In the genomic region with DNA sequence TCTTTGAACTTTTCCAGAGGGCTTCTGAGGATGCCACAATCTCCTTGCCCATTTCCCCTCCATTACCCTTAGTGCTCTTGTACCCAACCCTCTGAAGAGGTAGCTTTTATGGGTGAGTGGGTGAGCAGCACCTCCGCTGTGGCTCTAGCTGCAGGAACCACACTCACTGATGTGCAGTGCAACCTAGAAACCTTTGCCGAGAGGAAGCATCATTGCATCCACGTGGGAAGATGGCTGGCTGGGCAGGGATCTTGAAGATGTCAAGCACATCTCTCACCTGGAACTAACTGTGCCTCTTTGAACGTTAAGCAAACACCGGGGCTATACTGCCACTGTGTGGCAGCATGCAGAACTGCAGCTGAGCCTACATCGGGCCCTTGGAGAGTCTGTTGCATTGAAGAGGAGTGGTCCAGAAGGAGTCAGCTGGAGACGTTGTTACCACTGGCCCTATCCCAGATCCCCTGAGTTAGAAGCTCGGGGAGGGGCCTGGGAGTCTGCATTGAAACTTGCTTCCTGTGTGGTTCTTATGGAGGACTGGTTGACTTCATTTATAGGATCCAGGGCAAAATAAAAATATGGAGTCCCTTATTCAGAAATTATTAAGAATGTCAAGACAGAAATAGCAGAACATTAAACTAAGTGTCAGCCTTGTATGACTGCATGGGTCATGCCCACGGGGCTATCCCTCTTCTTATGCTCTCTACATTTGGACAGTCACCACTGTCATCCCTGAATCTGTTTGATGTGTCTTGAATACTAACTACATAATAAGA, we compare ENCODE assay signal across 8 cellular contexts. TPM values are rescaled to one million over a fixed set of nuclear protein-coding genes. Genes with fewer than 3 reads are reported as not detected.
A peak's percentile ranks its signal among the peaks of the same experiment; 100 is the strongest.
DNase-seq lines count a peak whose midpoint lies in the region; ATAC-seq, FAIRE-seq and TF ChIP-seq lines count a peak whose summit lies in the region.

No MANE protein-coding gene starts in this region.

- WGBS in GM12878 (ENCODE audit: insufficient coverage, insufficient replicate concordance, low lambda C conversion rate, missing lambda C conversion rate) = 11% methylated on average over 9 of the region's 9 CpGs

- no peak overlapping the region for H3K27ac ChIP-seq in GM12878 (ENCODE audit: control insufficient read depth, insufficient read depth)

- in situ Hi-C loops in GM12878 (cut with MboI) = loop anchor here (5.0 to 10.0 kb wide), 3 partner anchors 149 to 722 kb away; no protein-coding TSS in a partner anchor

- H3K4me2 ChIP-seq in GM12878 (ENCODE audit: control insufficient read depth, insufficient read depth) = no peak overlapping the region

- H3K79me2 ChIP-seq in GM12878 (ENCODE audit: control insufficient read depth, insufficient read depth, low read length) = no peaks in the 10 kb centered on the region

- H3K27me3 ChIP-seq in GM12878 (replicated peaks in 1 of 2; ENCODE audit: control insufficient read depth in 2 of 2, insufficient read depth in 2 of 2, low read length in 1 of 2) = peaks cover 2 to 5% of the 10 kb centered on the region in 2 experiments

- SMC1A ChIA-PET in GM12878 (lab: Charles Lee; ENCODE audit: uncharacterized antibody, unreplicated experiment) = interaction anchor here (0.6 to 12.7 kb wide), 11 partner anchors 15 to 557 kb away, joined by 3 to 226 read pairs (median 3); no protein-coding TSS in a partner anchor

- ATAC-seq in HG02798 (IDR thresholded peaks at IDR 0.05; ENCODE audit: poor library complexity, unreplicated experiment) = peak; percentile 75
- peak; percentile 92 for ATAC-seq in GM12878

- no peaks in the 10 kb centered on the region for H3K4me1 ChIP-seq in GM12878 (ENCODE audit: control insufficient read depth, insufficient read depth, low read length)

- no peaks in the 10 kb centered on the region for H3K9me3 ChIP-seq in GM12878 (replicated peaks; ENCODE audit: control insufficient read depth, insufficient read depth, low read length)

- no peak overlapping the region for H3K9ac ChIP-seq in GM12878 (ENCODE audit: control insufficient read depth, insufficient read depth, low read length)

- POLR2A ChIA-PET in GM12878 (lab: Charles Lee) = no interaction called here

- DNase-seq in NCI-H2029 (lab: John Stamatoyannopoulos, UW) = peak; percentile 63
- peak; percentile 54 for DNase-seq in T1000 (lab: John Stamatoyannopoulos, UW)
- peak; percentile 19 for DNase-seq in GM12878 (ENCODE audit: low read depth, low spot score)
- DNase-seq in hypothalamus (lab: John Stamatoyannopoulos, UW) = peak in 47 of 51 donors; percentile 6 to 83 (median 48)
- DNase-seq in stimulated activated CD4-positive, alpha-beta T cell treated with anti-CD3 and anti-CD28 coated beads, Interleukin-12 subunit alpha, Interleukin-12 subunit beta, amount 100 ng/mL, for 24 hours (ENCODE audit: low read depth in 2 of 2) = peak; percentile 36 to 61
- DNase-seq in cortex of kidney (lab: John Stamatoyannopoulos, UW) = no peak

- H2AFZ ChIP-seq in GM12878 (ENCODE audit: control insufficient read depth, low read depth, low read length) = no peak overlapping the region

- FAIRE-seq in GM12878 (lab: Jason Lieb, UNC) = peak; percentile 92

- H4K20me1 ChIP-seq in GM12878 (ENCODE audit: control insufficient read depth, insufficient read depth) = no peaks in the 10 kb centered on the region

- BruUV-seq in GM12878 (replicated peaks; lab: Mats Ljungman, UMichigan) = no TSS peak

- CTCF ChIA-PET in GM12878 (lab: Yijun Ruan, JAX) = interaction anchor here (0.6 to 14.2 kb wide), 24 partner anchors 8 to 716 kb away, joined by 3 to 475 read pairs (median 4); no protein-coding TSS in a partner anchor

- TF ChIP-seq CTCF in GM12874 (IDR thresholded peaks at IDR 0.05; ENCODE audit: insufficient read depth, low read depth, low read length) (peak; percentile 97), GM12878 (IDR thresholded peaks at IDR 0.05 in 2 of 3, conservative IDR thresholded peaks at IDR 0.05 in 1 of 3; ENCODE audit: control insufficient read depth in 2 of 3, extremely low read depth in 1 of 3, insufficient read depth in 1 of 3, low read depth in 3 of 3, low read length in 3 of 3) (peak; percentile 98 to 100 (median 98))

- H3K4me3 ChIP-seq in GM12878 = no peak overlapping the region

- TF ChIP-seq RAD21 in GM12878 (IDR thresholded peaks at IDR 0.05; ENCODE audit: insufficient read depth, low read depth, low read length) = peak; percentile 97

- RAD21 ChIA-PET in GM12878 (lab: Charles Lee; ENCODE audit: unreplicated experiment) = interaction anchor here (0.7 to 12.2 kb wide), 6 partner anchors 146 to 607 kb away, joined by 3 to 239 read pairs (median 4); a partner anchor contains a TSS

- H3K36me3 ChIP-seq in GM12878 (ENCODE audit: control insufficient read depth in 2 of 2, insufficient read depth in 2 of 2, low read length in 1 of 2) = no peaks in the 10 kb centered on the region

- TF ChIP-seq EP300 in GM12878 (IDR thresholded peaks at IDR 0.05; ENCODE audit: borderline replicate concordance in 1 of 2, control insufficient read depth in 1 of 2, low read depth in 2 of 2, low read length in 2 of 2) = no peak

- intact Hi-C loops in GM12878 (cut with micrococcal nuclease; ENCODE audit: unreplicated experiment) = loop anchor here (1.0 to 10.0 kb wide), 5 partner anchors 147 to 632 kb away; a partner anchor contains a TSS

- no peak for TF ChIP-seq POLR2A in GM12878 (IDR thresholded peaks at IDR 0.05; ENCODE audit: low read depth, low read length)

TF ChIP-seq in GM12878, 131 proteins besides CTCF, POLR2A, EP300 and RAD21:
- TF ChIP-seq YY1 (IDR thresholded peaks at IDR 0.05; ENCODE audit: low read depth, low read length) (peak; percentile 67; the same call in 1 of the 2 replicates), POU2F2 (IDR thresholded peaks at IDR 0.05; ENCODE audit: borderline replicate concordance, low read depth, low read length) (peak; percentile 41; the same call in 1 of the 3 replicates), SMAD1 (IDR thresholded peaks at IDR 0.05; ENCODE audit: low read depth, partially characterized antibody) (no peak), SP1 (IDR thresholded peaks at IDR 0.05; ENCODE audit: low read depth, low read length) (peak; percentile 12), SMC3 (IDR thresholded peaks at IDR 0.05; ENCODE audit: borderline replicate concordance, low read length) (peak; percentile 99)

RNA-seq across cellular contexts. Expression of a gene that starts 28.7 kb away (rescaled TPM):
- not detected in 2 replicates for total RNA-seq in GM12878 (2013; cell fraction: nucleolus; rRNA removed)
- not detected in 2 replicates for total RNA-seq in GM12878 (2014; rRNA removed)
- not detected in 2 replicates for total RNA-seq in GM12878 (2014; rRNA removed; fragmentation: Illumina TruSeq; extraction: Trizol)
- 1.8 and 2.8 TPM in 2 replicates for total RNA-seq in GM12878 (2021)
- not detected for polyA plus RNA-seq in GM12878 (2011; ENCODE audit: low read depth)
- not detected in 2 replicates for polyA plus RNA-seq in GM12878 (2011; rRNA removed)
- polyA plus RNA-seq in GM12878 (2011; cell fraction: cytosol; rRNA removed) = not detected in 2 replicates
- not detected in 2 replicates for polyA plus RNA-seq in GM12878 (2011; cell fraction: nucleus; rRNA removed)
- not detected in 2 replicates for polyA plus RNA-seq in GM12878 (2012)
- polyA plus RNA-seq in GM12878 (2014; fragmentation: Illumina TruSeq; extraction: Trizol) = not detected in 2 replicates
- not detected for polyA plus RNA-seq in GM12878 (2014; fragmentation: Nextera tagmentation; extraction: Ambion mirVana)
- not detected in 2 replicates for polyA plus RNA-seq in GM12878 (2014; rRNA removed)
- not detected for polyA plus RNA-seq in GM12878 (2016; fragmentation: Nextera tagmentation; extraction: Ambion mirVana)
- polyA minus RNA-seq in GM12878 (2011; rRNA and poly(A)+ RNA removed) = not detected in 2 replicates
- polyA minus RNA-seq in GM12878 (2011; cell fraction: cytosol; rRNA and poly(A)+ RNA removed) = not detected in 2 replicates
- under 0.01 TPM in 1 of 2 replicates, not detected in the other for polyA minus RNA-seq in GM12878 (2011; cell fraction: nucleus; rRNA and poly(A)+ RNA removed)

RNA-seq across cellular contexts. Expression of a gene that starts 33.4 kb away (rescaled TPM):
- 5.3 and 6.7 TPM in 2 replicates for total RNA-seq in GM12878 (2013; cell fraction: nucleolus; rRNA removed)
- total RNA-seq in GM12878 (2014; rRNA removed) (0.11 TPM in 1 of 2 replicates, not detected in the other), GM12878 (2014; rRNA removed; fragmentation: Illumina TruSeq; extraction: Trizol) (not detected in 2 replicates), GM12878 (2021) (0.43 and 0.49 TPM in 2 replicates)
- 0.92 TPM for polyA plus RNA-seq in GM12878 (2011; ENCODE audit: low read depth)
- polyA plus RNA-seq in GM12878 (2011; rRNA removed) (0.62 and 1.5 TPM in 2 replicates), GM12878 (2014; fragmentation: Illumina TruSeq; extraction: Trizol) (not detected in 2 replicates), GM12878 (2014; fragmentation: Nextera tagmentation; extraction: Ambion mirVana) (not detected), GM12878 (2014; rRNA removed) (not detected in 2 replicates), GM12878 (2016; fragmentation: Nextera tagmentation; extraction: Ambion mirVana) (under 1 TPM; 0.28 to 0.38 TPM)
- 1.7 and 1.8 TPM in 2 replicates for polyA plus RNA-seq in GM12878 (2011; cell fraction: cytosol; rRNA removed)
- polyA plus RNA-seq in GM12878 (2011; cell fraction: nucleus; rRNA removed) = 0.85 and 1.5 TPM in 2 replicates
- 5.5 and 5.7 TPM in 2 replicates for polyA plus RNA-seq in GM12878 (2012)
- polyA minus RNA-seq in GM12878 (2011; rRNA and poly(A)+ RNA removed) = 0.67 TPM in 1 of 2 replicates, not detected in the other
- not detected in 2 replicates for polyA minus RNA-seq in GM12878 (2011; cell fraction: cytosol; rRNA and poly(A)+ RNA removed)
- polyA minus RNA-seq in GM12878 (2011; cell fraction: nucleus; rRNA and poly(A)+ RNA removed) = not detected in 2 replicates
